ENCODE assay signal across 24 cellular contexts in the genomic region with DNA sequence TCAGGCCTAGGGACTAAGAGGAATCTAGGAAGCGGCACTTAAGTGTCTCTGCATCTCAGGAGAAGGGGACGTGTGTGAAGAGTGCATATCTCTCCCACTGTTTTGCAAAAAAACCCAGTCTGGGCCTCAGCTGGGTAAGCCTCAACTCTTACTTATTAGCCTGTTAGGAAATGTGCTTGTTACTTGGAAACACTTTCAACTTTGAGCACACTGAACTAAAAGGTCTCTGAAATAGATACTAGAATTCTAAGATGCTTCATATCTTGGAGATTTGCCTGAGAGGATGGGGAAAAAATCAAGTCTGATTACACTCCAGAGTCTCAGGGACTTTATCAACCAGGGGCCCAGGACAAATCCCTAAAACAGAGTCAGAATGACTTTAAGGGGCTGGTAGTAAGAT.
"Had no signal": no experiment of that assay in that cellular context is flagged by ENCODE, and none has a peak within 500 bp of the region (broad histone marks: within the 10 kb centered on the region; RNA-seq: fewer than 3 reads in every experiment).

No MANE protein-coding gene starts in this region.

- H3K4me3 ChIP-seq: adrenal gland, K562, SJSA1 had no signal

- DNase-seq: activated CD4-positive, alpha-beta T cell treated with anti-CD3 and anti-CD28 coated beads for 4 hours; activated CD8-positive, alpha-beta memory T cell treated with anti-CD3 and anti-CD28 coated beads, Interleukin-2, amount 50 U/mL, for 4 hours; activated CD8-positive, alpha-beta T cell treated with anti-CD3 and anti-CD28 coated beads for 36 hours; activated gamma-delta T cell treated with Interleukin-2 at 50 U/mL for 16 hours; activated naive CD4-positive, alpha-beta T cell treated with anti-CD3 and anti-CD28 coated beads, Interleukin-2, amount 10 ng/mL, durations not matched to agents 7 days and 5 days; activated naive CD8-positive, alpha-beta T cell treated with anti-CD3 and anti-CD28 coated beads for 36 hours; activated T-cell treated with anti-CD3 and anti-CD28 coated beads, Interleukin-2, amount 50 U/mL, for 72 hours; adrenal gland; aorta; Karpas-422; MM.1S; NCI-H1105 treated with DMSO at 0.1 percent for 48 hours; NCI-H1436 treated with DMSO at 0.1 percent for 48 hours; NCI-H187; NCI-H2081; NCI-H446; NCI-H524; PC-3; SHP77; SW 1271 had no signal

- ATAC-seq: activated CD4-positive, CD25-positive, alpha-beta regulatory T cell treated with anti-CD3 and anti-CD28 coated beads, Interleukin-2, amount 50 U/mL, for 24 hours; activated CD8-positive, alpha-beta T cell treated with anti-CD3 and anti-CD28 coated beads for 36 hours; activated T-cell treated with anti-CD3 and anti-CD28 coated beads, Interleukin-2, amount 50 U/mL, for 72 hours; K562; PC-3; SK-N-SH treated with all-trans-retinoic acid at 6 μM for 48 hours had no signal

- H3K9me3 ChIP-seq: adrenal gland, SJSA1 had no signal

- H3K27me3 ChIP-seq: adrenal gland, SJSA1 had no signal

- H3K27ac ChIP-seq: adrenal gland, SJSA1 had no signal

- H3K36me3 ChIP-seq: adrenal gland, SJSA1 had no signal
